ENCODE assay signal across 8 cellular contexts in the genomic region with DNA sequence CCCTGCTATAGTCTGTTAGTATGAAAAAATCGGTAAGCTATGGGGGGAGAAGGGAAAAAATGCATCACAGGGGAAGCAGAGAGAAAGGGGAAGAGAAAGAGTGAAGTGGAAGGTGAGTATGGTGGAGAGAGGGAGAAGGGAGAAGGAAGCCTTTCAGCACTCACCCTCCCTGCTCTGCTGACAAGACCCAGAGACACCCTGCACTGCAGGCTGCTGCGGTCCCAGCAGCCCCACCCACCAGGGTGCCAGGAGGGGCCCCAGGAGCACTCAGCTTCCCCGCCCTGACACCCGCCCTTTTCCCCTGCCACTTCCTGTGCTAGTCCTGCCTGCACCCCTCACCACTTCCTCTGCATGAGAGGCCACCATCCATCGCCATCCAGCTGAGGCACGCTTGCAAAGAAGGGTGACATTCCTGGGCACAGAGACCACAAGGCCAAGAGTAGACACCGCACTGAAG. TPM values are rescaled to one million over a fixed set of nuclear protein-coding genes. Genes with fewer than 3 reads are reported as not detected.
DNase-seq lines count a peak whose midpoint lies in the region; ATAC-seq and TF ChIP-seq lines count a peak whose summit lies in the region.

No MANE protein-coding gene starts in this region.

- POLR2A ChIA-PET in A673 (lab: Charles Lee; ENCODE audit: low non-redundant PET) = no interaction called here

- no peak for TF ChIP-seq CTCF in right atrium auricular region (IDR thresholded peaks at IDR 0.05)
- no peak for TF ChIP-seq CTCF in A673 (conservative IDR thresholded peaks at IDR 0.05; ENCODE audit: low read depth, low read length)

- CTCF ChIA-PET in A673 (lab: Charles Lee) = no interaction called here

- intact Hi-C loops in Right ventricle myocardium inferior (cut with DNase I) (no loop called here), A673 (cut with micrococcal nuclease; ENCODE audit: unreplicated experiment) (no loop called here)

- H3K4me3 ChIP-seq in right atrium auricular region (peak overlapping the region in 1 of 2 donors; percentile 8), A673 (ENCODE audit: low read depth, low read length, poor library complexity, severe bottlenecking) (no peak overlapping the region)

- BruUV-seq in A673 (replicated peaks; lab: Mats Ljungman, UMichigan) = no TSS peak

- peak; percentile 52 for ATAC-seq in Right ventricle myocardium inferior
- ATAC-seq in HG03460 (IDR thresholded peaks at IDR 0.05; ENCODE audit: unreplicated experiment) = peak; percentile 53

- H3K36me3 ChIP-seq in right atrium auricular region (no peaks in the 10 kb centered on the region), A673 (ENCODE audit: insufficient read depth, low read length, poor library complexity, severe bottlenecking) (no peaks in the 10 kb centered on the region)

- H3K9me3 ChIP-seq in right atrium auricular region (no peaks in the 10 kb centered on the region), A673 (ENCODE audit: low read depth, low read length, poor library complexity, severe bottlenecking) (no peaks in the 10 kb centered on the region)

- no peak overlapping the region for H3K27ac ChIP-seq in right atrium auricular region
- no peak overlapping the region for H3K27ac ChIP-seq in A673 (ENCODE audit: low read depth, low read length, poor library complexity, severe bottlenecking)

- peak; percentile 89 for DNase-seq in Right ventricle myocardium inferior (ENCODE audit: missing footprints)
- no peak for DNase-seq in right atrium auricular region (ENCODE audit: low spot score)
- peak; percentile 77 for DNase-seq in activated CD4-positive, CD25-positive, alpha-beta regulatory T cell treated with anti-CD3 and anti-CD28 coated beads, Interleukin-2, amount 50 U/mL, for 16 hours (ENCODE audit: low read depth, low spot score)
- peak; percentile 86 for DNase-seq in effector CD4-positive, alpha-beta T cell
- peak; percentile 95 for DNase-seq in stimulated activated CD4-positive, alpha-beta T cell treated with anti-CD3 and anti-CD28 coated beads, Interleukin-15, amount 100 ng/mL, for 24 hours
- DNase-seq in A673 (ENCODE audit: low spot score) = no peak
- DNase-seq in NCI-H2107 (lab: John Stamatoyannopoulos, UW) = no peak

- H3K27me3 ChIP-seq in right atrium auricular region (no peaks in the 10 kb centered on the region), A673 (replicated peaks; ENCODE audit: insufficient read depth, low read depth, low read length, poor library complexity) (no peaks in the 10 kb centered on the region)

- H3K4me1 ChIP-seq in right atrium auricular region (peaks cover 0 to 58% of the 10 kb centered on the region in 2 donors), A673 (ENCODE audit: insufficient read depth, low read length, poor library complexity, severe bottlenecking) (no peaks in the 10 kb centered on the region)

RNA-seq across cellular contexts. Expression of a gene that starts 12.7 kb away (rescaled TPM):
- total RNA-seq in Right ventricle myocardium inferior (8.9 TPM), right atrium auricular region (10 to 100 TPM in 1 of 2 donors, 1 to 10 TPM in 1; 6.9 to 10.8 TPM), A673 (2021) (3.8 and 3.9 TPM in 2 replicates)

RNA-seq across cellular contexts. Expression of a gene that starts 18.7 kb away (rescaled TPM):
- total RNA-seq in Right ventricle myocardium inferior (not detected), right atrium auricular region (not detected), A673 (2021) (not detected in 2 replicates)

Comparison
In these comparisons a context has a peak if more than half of its experiments do, and no peak if none do; other contexts are left out.
1. DNase-seq: peak in Right ventricle myocardium inferior (single experiment), activated CD4-positive, CD25-positive, alpha-beta regulatory T cell treated with anti-CD3 and anti-CD28 coated beads, Interleukin-2, amount 50 U/mL, for 16 hours (single experiment), effector CD4-positive, alpha-beta T cell (single experiment) and stimulated activated CD4-positive, alpha-beta T cell treated with anti-CD3 and anti-CD28 coated beads, Interleukin-15, amount 100 ng/mL, for 24 hours (single experiment); none in right atrium auricular region (single experiment), A673 (single experiment) and NCI-H2107 (single experiment).